In the genomic region with DNA sequence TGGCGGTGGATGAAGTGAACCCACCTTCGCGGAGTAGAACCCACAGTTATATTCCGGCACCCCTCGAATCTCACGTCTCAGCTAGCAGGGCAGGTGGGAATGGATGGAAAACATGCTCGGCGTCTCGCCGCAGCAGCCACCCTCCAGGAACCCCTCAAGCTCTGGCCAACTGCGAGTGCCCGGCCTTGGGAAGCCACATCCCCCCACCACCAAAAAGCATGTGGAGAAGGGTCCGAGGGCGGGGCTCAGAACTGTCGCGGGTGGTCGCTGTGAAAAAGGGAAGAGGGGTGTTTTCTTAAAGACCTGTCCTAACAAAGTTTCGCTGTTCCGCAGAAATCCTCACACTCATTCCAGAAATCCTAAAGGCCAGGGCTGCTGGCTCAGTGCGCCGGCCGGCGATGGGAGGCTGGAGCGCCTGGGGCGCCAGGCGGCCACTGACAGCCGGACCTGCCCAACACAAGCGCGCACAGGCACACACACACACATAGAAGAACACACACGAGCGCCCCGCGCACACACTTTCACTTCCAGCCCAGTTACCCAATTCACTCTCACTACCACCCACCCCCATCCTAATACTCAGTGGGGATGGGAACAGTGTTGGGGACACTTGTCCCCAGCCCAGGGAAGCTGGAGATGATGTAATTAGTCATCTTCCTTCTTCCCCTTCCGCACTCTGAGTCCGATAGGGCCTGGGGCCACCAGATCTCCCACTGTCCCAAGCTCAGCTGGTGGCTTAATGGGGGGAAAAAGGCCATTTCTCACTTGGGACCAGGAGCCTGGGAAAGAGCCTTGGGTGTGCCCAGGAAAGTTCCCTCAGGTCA, we compare ENCODE assay signal across 8 cellular contexts. TPM values are rescaled to one million over a fixed set of nuclear protein-coding genes. Genes with fewer than 3 reads are reported as not detected.
DNase-seq lines count a peak whose midpoint lies in the region; ATAC-seq and TF ChIP-seq lines count a peak whose summit lies in the region.

No MANE protein-coding gene starts in this region.

- peaks cover 12% of the 10 kb centered on the region for H3K4me1 ChIP-seq in mammary epithelial cell (ENCODE audit: insufficient read depth, low read length)

- H2AFZ ChIP-seq in mammary epithelial cell (ENCODE audit: low read depth, low read length): no peak overlapping the region

- H3K36me3 ChIP-seq in mammary epithelial cell (ENCODE audit: insufficient read depth, low read length): no peaks in the 10 kb centered on the region

- in situ Hi-C loops in mammary epithelial cell (cut with MboI; ENCODE audit: low sequenced_read_pairs in 2 of 2): no loop called here

- H3K4me3 Mint-ChIP-seq in MCF 10A (ENCODE audit: unreplicated experiment): peak overlapping the region; percentile 88
- H3K4me3 Mint-ChIP-seq in T-helper 2 cell treated with Interferon-gamma antibody and Interleukin-4, amounts not matched to agents 5 μg/mL and 100 μg/mL, for 36 hours: peak overlapping the region; percentile 74

- no peak overlapping the region for H3K27ac ChIP-seq in mammary epithelial cell (ENCODE audit: insufficient read depth, low read depth, low read length)

- 5% methylated on average over 16 of the region's 35 CpGs for WGBS in mammary epithelial cell (ENCODE audit: low coverage, missing lambda C conversion rate)

- no peaks in the 10 kb centered on the region for H4K20me1 ChIP-seq in mammary epithelial cell (ENCODE audit: insufficient read depth, low read length)

- DNase-seq in MCF 10A (ENCODE audit: unreplicated experiment) (no peak), mammary epithelial cell (no peak), fibroblast of villous mesenchyme (ENCODE audit: low read depth) (peak; percentile 58), sciatic nerve (ENCODE audit: low spot score) (peak; percentile 62), middle frontal gyrus (ENCODE audit: extremely low spot score, low spot score) (no peak)
- no peak for DNase-seq in T-helper 2 cell treated with Interferon-gamma antibody and Interleukin-4, amounts not matched to agents 5 μg/mL and 100 μg/mL, for 36 hours (ENCODE audit: low spot score)
- no peak for DNase-seq in activated naive CD4-positive, alpha-beta T cell treated with anti-CD3 and anti-CD28 coated beads, Interleukin-2, amount 50 U/mL, for 16 hours

- CTCF ChIA-PET in MCF 10A (lab: Yijun Ruan, JAX) (interaction anchor here (0.7 to 1.1 kb wide), 5 partner anchors 9 to 923 kb away, joined by 3 to 5 read pairs (median 3); no protein-coding TSS in a partner anchor), mammary epithelial cell (lab: Charles Lee; ENCODE audit: low non-redundant PET) (no interaction called here)

- no peak overlapping the region for H3K9ac ChIP-seq in mammary epithelial cell (ENCODE audit: insufficient read depth, low read length)

- peaks cover 41% of the 10 kb centered on the region for H3K4me1 Mint-ChIP-seq in MCF 10A (ENCODE audit: insufficient read depth, unreplicated experiment)
- H3K4me1 Mint-ChIP-seq in T-helper 2 cell treated with Interferon-gamma antibody and Interleukin-4, amounts not matched to agents 5 μg/mL and 100 μg/mL, for 36 hours (ENCODE audit: low read depth): peaks cover 33% of the 10 kb centered on the region

- TF ChIP-seq CTCF in MCF 10A (IDR thresholded peaks at IDR 0.05; ENCODE audit: unreplicated experiment) (no peak), mammary epithelial cell (conservative IDR thresholded peaks at IDR 0.05 in 1 of 2, IDR thresholded peaks at IDR 0.05 in 1 of 2; ENCODE audit: extremely low read depth in 1 of 2, insufficient read depth in 1 of 2, low read depth in 1 of 2, low read length in 2 of 2) (no peak), fibroblast of villous mesenchyme (IDR thresholded peaks at IDR 0.05; ENCODE audit: insufficient read depth, low read depth, low read length) (no peak)

- H3K36me3 Mint-ChIP-seq in MCF 10A (ENCODE audit: insufficient read depth, unreplicated experiment): peaks cover 8% of the 10 kb centered on the region
- no peaks in the 10 kb centered on the region for H3K36me3 Mint-ChIP-seq in T-helper 2 cell treated with Interferon-gamma antibody and Interleukin-4, amounts not matched to agents 5 μg/mL and 100 μg/mL, for 36 hours (ENCODE audit: low read depth)

- no peak overlapping the region for H3K4me3 ChIP-seq in mammary epithelial cell (replicated peaks in 1 of 3; ENCODE audit: insufficient read depth in 1 of 3, low read depth in 2 of 3, low read length in 3 of 3)
- H3K4me3 ChIP-seq in fibroblast of villous mesenchyme (ENCODE audit: low read depth, low read length): peak overlapping the region; percentile 75

- H3K4me2 ChIP-seq in mammary epithelial cell (ENCODE audit: insufficient read depth, low read depth, low read length): no peak overlapping the region

- peaks cover 39% of the 10 kb centered on the region for H3K27me3 ChIP-seq in mammary epithelial cell (ENCODE audit: insufficient read depth, low read length)

- no peaks in the 10 kb centered on the region for H3K79me2 ChIP-seq in mammary epithelial cell (ENCODE audit: insufficient read depth, low read length)

- dilution Hi-C loops in mammary epithelial cell (cut with HindIII; ENCODE audit: low sequenced_read_pairs): no loop called here

- H3K9me3 ChIP-seq in mammary epithelial cell (replicated peaks; ENCODE audit: insufficient read depth, low read length): no peaks in the 10 kb centered on the region

- no peaks in the 10 kb centered on the region for H3K9me3 Mint-ChIP-seq in MCF 10A (ENCODE audit: unreplicated experiment)
- no peaks in the 10 kb centered on the region for H3K9me3 Mint-ChIP-seq in T-helper 2 cell treated with Interferon-gamma antibody and Interleukin-4, amounts not matched to agents 5 μg/mL and 100 μg/mL, for 36 hours

- ATAC-seq in sciatic nerve: no peak
- no peak for ATAC-seq in GM18502 (IDR thresholded peaks at IDR 0.05; ENCODE audit: poor library complexity, unreplicated experiment)

- intact Hi-C loops in MCF 10A (cut with micrococcal nuclease): no loop called here
- intact Hi-C loops in mammary epithelial cell (cut with micrococcal nuclease): no loop called here
- intact Hi-C loops in sciatic nerve (cut with DNase I): loop anchor here (10.0 kb wide), 1 partner anchor 133 kb away; no protein-coding TSS in a partner anchor

- peaks cover 23% of the 10 kb centered on the region for H3K27me3 Mint-ChIP-seq in MCF 10A (ENCODE audit: insufficient read depth, unreplicated experiment)
- peaks cover 78% of the 10 kb centered on the region for H3K27me3 Mint-ChIP-seq in T-helper 2 cell treated with Interferon-gamma antibody and Interleukin-4, amounts not matched to agents 5 μg/mL and 100 μg/mL, for 36 hours (ENCODE audit: low read depth)

- POLR2A ChIA-PET in MCF 10A (lab: Yijun Ruan, JAX): no interaction called here

- H3K27ac Mint-ChIP-seq in MCF 10A (ENCODE audit: low read depth, unreplicated experiment): peak overlapping the region; percentile 69
- no peak overlapping the region for H3K27ac Mint-ChIP-seq in T-helper 2 cell treated with Interferon-gamma antibody and Interleukin-4, amounts not matched to agents 5 μg/mL and 100 μg/mL, for 36 hours

- BruUV-seq in MCF 10A (replicated peaks; lab: Mats Ljungman, UMichigan) (no TSS peak), mammary epithelial cell (replicated peaks; lab: Mats Ljungman, UMichigan) (no TSS peak)

RNA-seq across cellular contexts. Expression of a gene that starts 2.0 kb away (rescaled TPM):
- total RNA-seq in MCF 10A (2022): 1.0 and 2.0 TPM in 2 replicates
- under 1 TPM in 1 of 2 donors, not detected in 1; under 0.01 TPM for total RNA-seq in mammary epithelial cell
- not detected for polyA plus RNA-seq in mammary epithelial cell
- not detected for polyA minus RNA-seq in mammary epithelial cell
- total RNA-seq in fibroblast of villous mesenchyme: 8.1 and 9.1 TPM in 2 replicates
- 86.9 TPM for total RNA-seq in sciatic nerve

Comparison
In these comparisons a context has a peak if more than half of its experiments do, and no peak if none do; other contexts are left out.
1. DNase-seq: peak in fibroblast of villous mesenchyme (single experiment) and sciatic nerve (single experiment); none in MCF 10A (single experiment), mammary epithelial cell (single experiment), T-helper 2 cell treated with Interferon-gamma antibody and Interleukin-4, amounts not matched to agents 5 μg/mL and 100 μg/mL, for 36 hours (single experiment), middle frontal gyrus (single experiment) and activated naive CD4-positive, alpha-beta T cell treated with anti-CD3 and anti-CD28 coated beads, Interleukin-2, amount 50 U/mL, for 16 hours (single experiment).